In the genomic region with DNA sequence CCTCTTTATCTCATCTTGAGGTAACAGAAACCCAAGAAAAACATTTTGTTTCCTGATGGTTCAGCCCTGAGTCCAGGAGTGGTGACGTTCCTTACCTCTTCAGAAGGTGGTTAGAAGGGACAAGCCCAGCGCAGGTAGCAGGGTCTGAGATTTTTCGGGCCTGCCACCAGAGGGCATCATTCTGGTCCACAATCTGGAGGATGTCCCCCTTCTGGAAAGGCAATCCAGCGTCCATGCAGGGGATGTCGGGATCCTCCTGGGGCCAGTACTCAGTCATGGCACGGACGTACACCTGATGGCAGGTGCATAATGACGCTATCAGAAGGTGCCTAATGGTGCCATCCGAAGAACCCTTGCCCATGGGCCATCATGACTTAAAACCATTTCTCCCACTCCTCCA, we compare ENCODE assay signal across 9 cellular contexts. TPM values are rescaled to one million over a fixed set of nuclear protein-coding genes. Genes with fewer than 3 reads are reported as not detected.
DNase-seq lines count a peak whose midpoint lies in the region; ATAC-seq and TF ChIP-seq lines count a peak whose summit lies in the region.
"Had no signal": no experiment of that assay in that cellular context is flagged by ENCODE, and none has a peak within 500 bp of the region (broad histone marks: within the 10 kb centered on the region; RNA-seq: fewer than 3 reads in every experiment).

No MANE protein-coding gene starts in this region.

- no peaks in the 10 kb centered on the region for H3K79me2 ChIP-seq in MM.1S (ENCODE audit: low read length)

- no peaks in the 10 kb centered on the region for H3K9me2 ChIP-seq in MM.1S (replicated peaks; ENCODE audit: insufficient read depth, low read length)

- H2AFZ ChIP-seq in MM.1S (ENCODE audit: low read length): no peak overlapping the region

- DNase-seq in cardiac muscle cell (ENCODE audit: low read depth in 1 of 2, low spot score in 1 of 2): peak; percentile 2 to 12
- no peak for DNase-seq in right atrium auricular region (ENCODE audit: low spot score)
- DNase-seq in MM.1S: no peak
- peak; percentile 22 for DNase-seq in colonic mucosa
- DNase-seq in stimulated activated CD8-positive, alpha-beta memory T cell treated with anti-CD3 and anti-CD28 coated beads, Interleukin-4, amount 100 ng/mL, for 48 hours: peak; percentile 44
- no peak for DNase-seq in NCI-H1048 (lab: John Stamatoyannopoulos, UW)

- H3K4me2 ChIP-seq in MM.1S (ENCODE audit: low read depth, low read length): no peak overlapping the region

- H3K4me3 ChIP-seq in cardiac muscle cell: no peak overlapping the region
- H3K4me3 ChIP-seq in right atrium auricular region: no peak overlapping the region
- H3K4me3 ChIP-seq in MM.1S (ENCODE audit: low read length): no peak overlapping the region
- H3K4me3 ChIP-seq in colonic mucosa: no peak overlapping the region
- H3K4me3 ChIP-seq: skin epidermis had no signal

- H4K20me1 ChIP-seq in MM.1S (ENCODE audit: insufficient read depth, low read length): no peaks in the 10 kb centered on the region

- TF ChIP-seq CTCF in cardiac muscle cell (IDR thresholded peaks at IDR 0.05; ENCODE audit: low read depth, low read length) (peak; percentile 48), right atrium auricular region (IDR thresholded peaks at IDR 0.05) (peak in 1 of 2 donors; percentile 33), MM.1S (IDR thresholded peaks at IDR 0.05; ENCODE audit: low read length) (peak; percentile 37), colonic mucosa (IDR thresholded peaks at IDR 0.05) (no peak)

- H3K27me3 ChIP-seq in cardiac muscle cell (no peaks in the 10 kb centered on the region), right atrium auricular region (no peaks in the 10 kb centered on the region), MM.1S (replicated peaks; ENCODE audit: insufficient read depth, low read length) (no peaks in the 10 kb centered on the region), colonic mucosa (no peaks in the 10 kb centered on the region)

- no peaks in the 10 kb centered on the region for H3F3A ChIP-seq in MM.1S (ENCODE audit: insufficient read depth, low read length)

- H3K9me3 ChIP-seq in cardiac muscle cell (ENCODE audit: low read depth): no peaks in the 10 kb centered on the region
- H3K9me3 ChIP-seq in right atrium auricular region: no peaks in the 10 kb centered on the region
- no peaks in the 10 kb centered on the region for H3K9me3 ChIP-seq in MM.1S (replicated peaks; ENCODE audit: insufficient read depth, low read length)
- no peaks in the 10 kb centered on the region for H3K9me3 ChIP-seq in colonic mucosa

- ATAC-seq in GM21381 (IDR thresholded peaks at IDR 0.05; ENCODE audit: unreplicated experiment) (no peak), HG03521 (IDR thresholded peaks at IDR 0.05; ENCODE audit: unreplicated experiment) (no peak)

- H3K36me3 ChIP-seq in cardiac muscle cell (no peaks in the 10 kb centered on the region), right atrium auricular region (no peaks in the 10 kb centered on the region), MM.1S (replicated peaks; ENCODE audit: insufficient read depth, low read length) (no peaks in the 10 kb centered on the region), colonic mucosa (no peaks in the 10 kb centered on the region)

- no peak overlapping the region for H3K27ac ChIP-seq in cardiac muscle cell
- no peak overlapping the region for H3K27ac ChIP-seq in right atrium auricular region
- H3K27ac ChIP-seq in MM.1S (ENCODE audit: low read length): no peak overlapping the region
- H3K27ac ChIP-seq in colonic mucosa: no peak overlapping the region
- H3K27ac ChIP-seq: skin epidermis had no signal

- H3K4me1 ChIP-seq in cardiac muscle cell (ENCODE audit: low read depth) (no peaks in the 10 kb centered on the region), right atrium auricular region (no peaks in the 10 kb centered on the region), MM.1S (ENCODE audit: low read length) (no peaks in the 10 kb centered on the region), colonic mucosa (no peaks in the 10 kb centered on the region)

- intact Hi-C loops in colonic mucosa (cut with DNase I): no loop called here

- H3K9ac ChIP-seq in MM.1S (ENCODE audit: low read length) (no peak overlapping the region), colonic mucosa (ENCODE audit: low read depth in 2 of 2, low read length in 2 of 2) (no peak overlapping the region)

RNA-seq across cellular contexts. Expression of a gene that starts 17.7 kb away (rescaled TPM):
- total RNA-seq in cardiac muscle cell: 0.04 and 0.27 TPM in 2 replicates
- polyA plus RNA-seq in cardiac muscle cell: 0.15 TPM in 1 of 2 replicates, not detected in the other
- total RNA-seq in right atrium auricular region: under 1 TPM in 1 of 2 donors, not detected in 1; 0.35 TPM
- not detected for total RNA-seq in colonic mucosa

RNA-seq across cellular contexts. Expression of a gene that starts 37.4 kb away (rescaled TPM):
- total RNA-seq in cardiac muscle cell (23.5 and 37.1 TPM in 2 replicates), right atrium auricular region (10 to 100 TPM; 15.8 to 18.4 TPM), colonic mucosa (1 to 10 TPM; 4.5 to 7.1 TPM)
- polyA plus RNA-seq in cardiac muscle cell: 35.4 and 44.0 TPM in 2 replicates

Comparison
In these comparisons a context has a peak if more than half of its experiments do, and no peak if none do; other contexts are left out.
1. DNase-seq: peak in cardiac muscle cell (2 of 2), colonic mucosa (single experiment) and stimulated activated CD8-positive, alpha-beta memory T cell treated with anti-CD3 and anti-CD28 coated beads, Interleukin-4, amount 100 ng/mL, for 48 hours (single experiment); none in right atrium auricular region (single experiment), MM.1S (single experiment) and NCI-H1048 (single experiment).